ENCODE assay signal across 6 cellular contexts in the genomic region with DNA sequence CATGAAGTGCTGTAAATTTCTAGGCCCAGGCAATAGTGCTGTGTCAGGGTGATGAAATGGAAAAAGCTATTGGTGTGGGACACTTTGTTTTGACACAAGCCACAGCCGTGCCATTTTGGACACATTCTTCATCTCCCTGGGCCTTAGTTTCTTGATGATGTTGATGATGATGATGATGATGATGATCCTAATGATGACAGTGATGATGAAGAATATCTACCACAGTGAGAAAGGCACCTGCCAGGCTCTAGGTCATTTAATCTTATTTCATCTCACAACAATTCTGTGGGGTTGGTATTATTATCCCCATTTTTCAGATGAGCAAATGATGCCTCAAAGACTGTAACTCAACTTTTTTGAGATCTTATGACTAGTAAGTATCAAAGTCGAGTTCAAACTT.
"Had no signal": no experiment of that assay in that cellular context is flagged by ENCODE, and none has a peak within 500 bp of the region (broad histone marks: within the 10 kb centered on the region; RNA-seq: fewer than 3 reads in every experiment).

No MANE protein-coding gene starts in this region.

- H3K9ac ChIP-seq: KMS-11 had no signal

- H3K4me2 ChIP-seq: KMS-11 had no signal

- DNase-seq: KBM-7, KG1 had no signal

- FAIRE-seq: HTR-8/SVneo, K562 had no signal

- H3K4me3 ChIP-seq: K562 had no signal

- ATAC-seq: K562 had no signal

- H3K27ac ChIP-seq: HL-60, KMS-11 had no signal
